ENCODE assay signal across 18 cellular contexts in the genomic region with DNA sequence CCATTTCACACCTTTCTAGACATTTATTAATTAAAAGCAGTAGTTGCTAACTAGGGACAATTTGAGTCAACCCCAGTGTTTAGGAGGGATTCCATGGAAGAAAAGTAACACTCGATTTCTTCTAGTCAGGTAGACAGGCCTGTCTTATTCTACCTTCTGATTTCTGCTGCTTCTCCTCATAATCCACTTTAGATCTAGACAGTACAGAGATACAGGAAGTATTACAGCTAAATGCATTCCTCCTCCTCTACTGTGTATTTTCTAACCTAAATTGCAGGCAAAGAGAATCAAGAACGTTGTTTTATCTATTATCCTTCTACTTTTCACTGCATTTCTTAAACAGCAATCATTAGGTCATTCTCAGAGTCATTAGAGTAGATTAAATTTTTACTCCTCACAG. TPM values are rescaled to one million over a fixed set of nuclear protein-coding genes. Genes with fewer than 3 reads are reported as not detected.
DNase-seq lines count a peak whose midpoint lies in the region; ATAC-seq, FAIRE-seq and TF ChIP-seq lines count a peak whose summit lies in the region.
"Had no signal": no experiment of that assay in that cellular context is flagged by ENCODE, and none has a peak within 500 bp of the region (broad histone marks: within the 10 kb centered on the region; RNA-seq: fewer than 3 reads in every experiment).

No MANE protein-coding gene starts in this region.

- H3K27me3 ChIP-seq in DND-41 (ENCODE audit: insufficient read depth, low read length, poor library complexity) = no peaks in the 10 kb centered on the region
- no peaks in the 10 kb centered on the region for H3K27me3 ChIP-seq in Loucy (ENCODE audit: insufficient read depth, low read length, poor library complexity, severe bottlenecking)
- no peaks in the 10 kb centered on the region for H3K27me3 ChIP-seq in GM12878 (replicated peaks in 1 of 2; ENCODE audit: control insufficient read depth in 2 of 2, insufficient read depth in 2 of 2, low read length in 1 of 2)

- no TSS peak for BruUV-seq in GM12878 (replicated peaks; lab: Mats Ljungman, UMichigan)

- H3K36me3 ChIP-seq in DND-41 (ENCODE audit: insufficient read depth, low read length) (no peaks in the 10 kb centered on the region), Loucy (ENCODE audit: insufficient read depth, low read length) (no peaks in the 10 kb centered on the region), GM12878 (ENCODE audit: control insufficient read depth in 2 of 2, insufficient read depth in 2 of 2, low read length in 1 of 2) (no peaks in the 10 kb centered on the region)

- TF ChIP-seq EP300 in GM12878 (IDR thresholded peaks at IDR 0.05; ENCODE audit: borderline replicate concordance in 1 of 2, control insufficient read depth in 1 of 2, low read depth in 2 of 2, low read length in 2 of 2) = no peak

- SMC1A ChIA-PET in GM12878 (lab: Charles Lee; ENCODE audit: uncharacterized antibody, unreplicated experiment) = no interaction called here

- H3K4me1 ChIP-seq in DND-41 (ENCODE audit: insufficient read depth, low read length) (peaks cover 13% of the 10 kb centered on the region), Loucy (ENCODE audit: insufficient read depth, low read length, poor library complexity, severe bottlenecking) (peaks cover 6% of the 10 kb centered on the region), GM12878 (ENCODE audit: control insufficient read depth, insufficient read depth, low read length) (no peaks in the 10 kb centered on the region)

- peak overlapping the region; percentile 24 for H3K9ac ChIP-seq in DND-41 (ENCODE audit: low read depth, low read length)
- H3K9ac ChIP-seq in Loucy (ENCODE audit: low read depth, low read length, poor library complexity, severe bottlenecking) = no peak overlapping the region
- H3K9ac ChIP-seq in GM12878 (ENCODE audit: control insufficient read depth, insufficient read depth, low read length) = no peak overlapping the region

- no peaks in the 10 kb centered on the region for H3K79me2 ChIP-seq in DND-41 (ENCODE audit: insufficient read depth, low read length)
- no peaks in the 10 kb centered on the region for H3K79me2 ChIP-seq in Loucy (ENCODE audit: insufficient read depth, low read length)
- H3K79me2 ChIP-seq in GM12878 (ENCODE audit: control insufficient read depth, insufficient read depth, low read length) = no peaks in the 10 kb centered on the region

- 16% methylated on average over 2 of the region's 2 CpGs for WGBS in GM12878 (ENCODE audit: insufficient coverage, insufficient replicate concordance, low lambda C conversion rate, missing lambda C conversion rate)

- H4K20me1 ChIP-seq in DND-41 (ENCODE audit: insufficient read depth, low read length) = no peaks in the 10 kb centered on the region
- no peaks in the 10 kb centered on the region for H4K20me1 ChIP-seq in Loucy (ENCODE audit: insufficient read depth, low read length, poor library complexity, severe bottlenecking)
- H4K20me1 ChIP-seq in GM12878 (ENCODE audit: control insufficient read depth, insufficient read depth) = no peaks in the 10 kb centered on the region

- H3K27ac ChIP-seq in DND-41 (ENCODE audit: low read length) (peak overlapping the region; percentile 54), GM12878 (ENCODE audit: control insufficient read depth, insufficient read depth) (no peak overlapping the region; the same call in 1 of the 2 replicates)

- RAD21 ChIA-PET in GM12878 (lab: Charles Lee; ENCODE audit: unreplicated experiment) = interaction anchor here (0.6 kb wide), 1 partner anchor 121 kb away, joined by 3 read pairs; no protein-coding TSS in a partner anchor

- TF ChIP-seq POLR2A in GM12878 (IDR thresholded peaks at IDR 0.05; ENCODE audit: low read depth, low read length) (no peak), H54 (IDR thresholded peaks at IDR 0.05; ENCODE audit: low read depth, low read length) (no peak)

- H2AFZ ChIP-seq in DND-41 (ENCODE audit: low read depth, low read length) (peak overlapping the region; percentile 56), Loucy (ENCODE audit: low read length) (peak overlapping the region; percentile 32; the same call in 1 of the 2 replicates), GM12878 (ENCODE audit: control insufficient read depth, low read depth, low read length) (no peak overlapping the region)

- DNase-seq in DND-41 (no peak), GM18507 (ENCODE audit: extremely low spot score, insufficient read length, low read depth) (no peak), GM12878 (ENCODE audit: low read depth, low spot score) (no peak), GM19238 (ENCODE audit: insufficient read length, low spot score) (no peak), H54 (ENCODE audit: insufficient read length, low spot score) (no peak)
- DNase-seq: C1 segment of cervical spinal cord; Calu3; CD4-positive, alpha-beta memory T cell; COR-L47; DMS79 treated with DMSO at 0.1 percent for 48 hours; GOT3; H7; HCEC 1CT had no signal

- H3K4me3 ChIP-seq in DND-41 (ENCODE audit: low read depth in 1 of 2, low read length in 2 of 2) (no peak overlapping the region), Loucy (ENCODE audit: low read length, poor library complexity, severe bottlenecking) (no peak overlapping the region), GM12878 (no peak overlapping the region)

- intact Hi-C loops in GM12878 (cut with micrococcal nuclease; ENCODE audit: unreplicated experiment) = no loop called here

- FAIRE-seq in GM18507 (lab: Jason Lieb, UNC) = peak; percentile 36
- FAIRE-seq in GM12878 (lab: Jason Lieb, UNC) = no peak
- FAIRE-seq in H54 (lab: Jason Lieb, UNC) = no peak
- FAIRE-seq: G401.6, GM12891 had no signal

- TF ChIP-seq RAD21 in GM12878 (IDR thresholded peaks at IDR 0.05; ENCODE audit: insufficient read depth, low read depth, low read length) = no peak

- CTCF ChIA-PET in GM12878 (lab: Yijun Ruan, JAX) = interaction anchor here (0.6 to 1.4 kb wide), 3 partner anchors 8 to 280 kb away, joined by 3 to 5 read pairs (median 3); no protein-coding TSS in a partner anchor

- POLR2A ChIA-PET in GM12878 (lab: Charles Lee) = no interaction called here

- no peaks in the 10 kb centered on the region for H3F3A ChIP-seq in Loucy (ENCODE audit: low read depth)

- peaks cover 3% of the 10 kb centered on the region for H3K9me3 ChIP-seq in DND-41 (ENCODE audit: insufficient read depth, low read length, severe bottlenecking)
- no peaks in the 10 kb centered on the region for H3K9me3 ChIP-seq in Loucy (ENCODE audit: insufficient read depth, low read depth, low read length)
- no peaks in the 10 kb centered on the region; the same call in 2 of the 3 replicates for H3K9me3 ChIP-seq in GM12878 (replicated peaks; ENCODE audit: control insufficient read depth, insufficient read depth, low read length)

- ATAC-seq in DND-41 (ENCODE audit: insufficient read depth, low read depth) (peak; percentile 59), GM12878 (peak; percentile 58), GM21447 (IDR thresholded peaks at IDR 0.05; ENCODE audit: unreplicated experiment) (no peak), GM21360 (IDR thresholded peaks at IDR 0.05; ENCODE audit: unreplicated experiment) (no peak)

- no peaks in the 10 kb centered on the region for H3K9me2 ChIP-seq in Loucy (replicated peaks; ENCODE audit: low read depth, low read length)

- H3K4me2 ChIP-seq in DND-41 (ENCODE audit: insufficient read depth, low read length) (peak overlapping the region; percentile 36; the same call in 1 of the 2 replicates), Loucy (ENCODE audit: low read depth, low read length, poor library complexity, severe bottlenecking) (no peak overlapping the region), GM12878 (ENCODE audit: control insufficient read depth, insufficient read depth) (no peak overlapping the region)

- no peak for TF ChIP-seq CTCF in DND-41 (IDR thresholded peaks at IDR 0.05; ENCODE audit: borderline replicate concordance, extremely low read depth, low read length, poor library complexity, severe bottlenecking)
- no peak for TF ChIP-seq CTCF in Loucy (conservative IDR thresholded peaks at IDR 0.05; ENCODE audit: low read length)
- TF ChIP-seq CTCF in GM12878 (IDR thresholded peaks at IDR 0.05 in 2 of 3, conservative IDR thresholded peaks at IDR 0.05 in 1 of 3; ENCODE audit: control insufficient read depth in 2 of 3, extremely low read depth in 1 of 3, insufficient read depth in 1 of 3, low read depth in 3 of 3, low read length in 3 of 3) = no peak

- in situ Hi-C loops in GM12878 (cut with MboI) = no loop called here

TF ChIP-seq in GM12878, 131 proteins besides CTCF, POLR2A, EP300 and RAD21:
- TF ChIP-seq PML (IDR thresholded peaks at IDR 0.05; ENCODE audit: low read length) (no peak), IKZF2 (IDR thresholded peaks at IDR 0.05) (peak in 1 of 2 experiments; percentile 14; a peak in 1 of 4 replicates)

RNA-seq across cellular contexts. Expression of gene LPAR4, which starts 52.6 kb away (rescaled TPM):
- total RNA-seq in GM12878 (2013; cell fraction: nucleolus; rRNA removed) = 0.47 and 0.54 TPM in 2 replicates
- 0.05 TPM in 1 of 2 replicates, not detected in the other for total RNA-seq in GM12878 (2014; rRNA removed)
- total RNA-seq in GM12878 (2014; rRNA removed; fragmentation: Illumina TruSeq; extraction: Trizol) = not detected in 2 replicates
- not detected in 2 replicates for total RNA-seq in GM12878 (2021)
- polyA plus RNA-seq in GM12878 (2011; ENCODE audit: low read depth) = not detected
- polyA plus RNA-seq in GM12878 (2011; rRNA removed) = 0.10 and 0.26 TPM in 2 replicates
- 0.03 and 0.06 TPM in 2 replicates for polyA plus RNA-seq in GM12878 (2011; cell fraction: cytosol; rRNA removed)
- polyA plus RNA-seq in GM12878 (2011; cell fraction: nucleus; rRNA removed) = 0.27 and 0.28 TPM in 2 replicates
- polyA plus RNA-seq in GM12878 (2012) = 0.08 TPM in 1 of 2 replicates, not detected in the other
- polyA plus RNA-seq in GM12878 (2014; fragmentation: Illumina TruSeq; extraction: Trizol) = 0.06 and 0.29 TPM in 2 replicates
- under 1 TPM in 1 of 2 experiments, not detected in 1; 0.05 TPM for polyA plus RNA-seq in GM12878 (2014; fragmentation: Nextera tagmentation; extraction: Ambion mirVana)
- not detected in 2 replicates for polyA plus RNA-seq in GM12878 (2014; rRNA removed)
- not detected for polyA plus RNA-seq in GM12878 (2016; fragmentation: Nextera tagmentation; extraction: Ambion mirVana)
- polyA minus RNA-seq in GM12878 (2011; rRNA and poly(A)+ RNA removed) = 0.21 and 0.44 TPM in 2 replicates
- not detected in 2 replicates for polyA minus RNA-seq in GM12878 (2011; cell fraction: cytosol; rRNA and poly(A)+ RNA removed)
- 0.29 TPM in 1 of 2 replicates, not detected in the other for polyA minus RNA-seq in GM12878 (2011; cell fraction: nucleus; rRNA and poly(A)+ RNA removed)
- total RNA-seq: Calu3; CD4-positive, alpha-beta memory T cell had no signal
- polyA plus RNA-seq: CD4-positive, alpha-beta memory T cell had no signal

Comparison
In these comparisons a context has a peak if more than half of its experiments do, and no peak if none do; other contexts are left out.
1. ATAC-seq: peak in DND-41 (single experiment) and GM12878 (single experiment); none in GM21447 (single experiment) and GM21360 (single experiment).